Comparison of ENCODE assay signal across 1 cellular context in the genomic region with DNA sequence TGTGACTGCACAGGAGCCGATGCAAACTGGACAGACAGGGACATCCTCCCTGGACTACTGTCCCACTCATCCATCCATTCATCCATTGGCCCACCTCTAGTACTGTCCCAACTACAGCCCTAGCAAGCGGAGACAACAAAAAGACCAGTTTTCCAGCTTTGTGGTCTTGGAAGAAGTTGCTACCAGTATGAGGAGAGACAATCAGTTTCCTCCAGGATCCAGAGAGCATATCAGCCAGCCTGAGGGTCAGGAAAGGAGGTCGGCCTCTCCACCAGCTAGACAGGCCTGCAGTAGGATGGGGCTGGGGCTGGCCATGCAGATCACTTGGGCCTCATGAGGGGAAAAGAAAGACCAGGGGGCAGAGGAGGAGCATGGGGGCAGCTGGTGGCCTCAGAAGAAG.
TF ChIP-seq lines count a peak whose summit lies in the region.

No MANE protein-coding gene starts in this region.

TF ChIP-seq in H1, 55 proteins besides CTCF, POLR2A, EP300 and RAD21:
- TF ChIP-seq POU5F1 (IDR thresholded peaks at IDR 0.05; ENCODE audit: low read depth, low read length) (no peak), TEAD4 (IDR thresholded peaks at IDR 0.05; ENCODE audit: low read depth, low read length) (no peak), SRF (IDR thresholded peaks at IDR 0.05; ENCODE audit: low read depth, low read length) (no peak), CHD1 (IDR thresholded peaks at IDR 0.05; ENCODE audit: low read depth, low read length) (no peak), BRCA1 (IDR thresholded peaks at IDR 0.05; ENCODE audit: low read depth, low read length) (no peak), TBP (IDR thresholded peaks at IDR 0.05; ENCODE audit: low read depth, low read length) (no peak), RXRA (IDR thresholded peaks at IDR 0.05; ENCODE audit: insufficient read depth, low read depth, low read length) (no peak), ASH2L (IDR thresholded peaks at IDR 0.05; ENCODE audit: low read length) (no peak), NRF1 (IDR thresholded peaks at IDR 0.05; ENCODE audit: low read depth, low read length) (no peak), CTBP2 (IDR thresholded peaks at IDR 0.05; ENCODE audit: borderline replicate concordance, insufficient read depth, insufficient read length, low read length) (no peak), GABPA (IDR thresholded peaks at IDR 0.05; ENCODE audit: borderline replicate concordance, insufficient read depth, low read length) (no peak), CEBPB (IDR thresholded peaks at IDR 0.05; ENCODE audit: low read depth, low read length) (no peak)
- TF ChIP-seq, protein P1, sequence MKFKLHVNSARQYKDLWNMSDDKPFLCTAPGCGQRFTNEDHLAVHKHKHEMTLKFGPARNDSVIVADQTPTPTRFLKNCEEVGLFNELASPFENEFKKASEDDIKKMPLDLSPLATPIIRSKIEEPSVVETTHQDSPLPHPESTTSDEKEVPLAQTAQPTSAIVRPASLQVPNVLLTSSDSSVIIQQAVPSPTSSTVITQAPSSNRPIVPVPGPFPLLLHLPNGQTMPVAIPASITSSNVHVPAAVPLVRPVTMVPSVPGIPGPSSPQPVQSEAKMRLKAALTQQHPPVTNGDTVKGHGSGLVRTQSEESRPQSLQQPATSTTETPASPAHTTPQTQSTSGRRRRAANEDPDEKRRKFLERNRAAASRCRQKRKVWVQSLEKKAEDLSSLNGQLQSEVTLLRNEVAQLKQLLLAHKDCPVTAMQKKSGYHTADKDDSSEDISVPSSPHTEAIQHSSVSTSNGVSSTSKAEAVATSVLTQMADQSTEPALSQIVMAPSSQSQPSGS (IDR thresholded peaks at IDR 0.05; ENCODE audit: low read length), result no peak
- TF ChIP-seq, protein P2, sequence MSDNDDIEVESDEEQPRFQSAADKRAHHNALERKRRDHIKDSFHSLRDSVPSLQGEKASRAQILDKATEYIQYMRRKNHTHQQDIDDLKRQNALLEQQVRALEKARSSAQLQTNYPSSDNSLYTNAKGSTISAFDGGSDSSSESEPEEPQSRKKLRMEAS (IDR thresholded peaks at IDR 0.05), result no peak
- TF ChIP-seq, protein P3, sequence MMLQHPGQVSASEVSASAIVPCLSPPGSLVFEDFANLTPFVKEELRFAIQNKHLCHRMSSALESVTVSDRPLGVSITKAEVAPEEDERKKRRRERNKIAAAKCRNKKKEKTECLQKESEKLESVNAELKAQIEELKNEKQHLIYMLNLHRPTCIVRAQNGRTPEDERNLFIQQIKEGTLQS (IDR thresholded peaks at IDR 0.05; ENCODE audit: insufficient read depth, low read depth, low read length), result no peak
- TF ChIP-seq, protein P4, sequence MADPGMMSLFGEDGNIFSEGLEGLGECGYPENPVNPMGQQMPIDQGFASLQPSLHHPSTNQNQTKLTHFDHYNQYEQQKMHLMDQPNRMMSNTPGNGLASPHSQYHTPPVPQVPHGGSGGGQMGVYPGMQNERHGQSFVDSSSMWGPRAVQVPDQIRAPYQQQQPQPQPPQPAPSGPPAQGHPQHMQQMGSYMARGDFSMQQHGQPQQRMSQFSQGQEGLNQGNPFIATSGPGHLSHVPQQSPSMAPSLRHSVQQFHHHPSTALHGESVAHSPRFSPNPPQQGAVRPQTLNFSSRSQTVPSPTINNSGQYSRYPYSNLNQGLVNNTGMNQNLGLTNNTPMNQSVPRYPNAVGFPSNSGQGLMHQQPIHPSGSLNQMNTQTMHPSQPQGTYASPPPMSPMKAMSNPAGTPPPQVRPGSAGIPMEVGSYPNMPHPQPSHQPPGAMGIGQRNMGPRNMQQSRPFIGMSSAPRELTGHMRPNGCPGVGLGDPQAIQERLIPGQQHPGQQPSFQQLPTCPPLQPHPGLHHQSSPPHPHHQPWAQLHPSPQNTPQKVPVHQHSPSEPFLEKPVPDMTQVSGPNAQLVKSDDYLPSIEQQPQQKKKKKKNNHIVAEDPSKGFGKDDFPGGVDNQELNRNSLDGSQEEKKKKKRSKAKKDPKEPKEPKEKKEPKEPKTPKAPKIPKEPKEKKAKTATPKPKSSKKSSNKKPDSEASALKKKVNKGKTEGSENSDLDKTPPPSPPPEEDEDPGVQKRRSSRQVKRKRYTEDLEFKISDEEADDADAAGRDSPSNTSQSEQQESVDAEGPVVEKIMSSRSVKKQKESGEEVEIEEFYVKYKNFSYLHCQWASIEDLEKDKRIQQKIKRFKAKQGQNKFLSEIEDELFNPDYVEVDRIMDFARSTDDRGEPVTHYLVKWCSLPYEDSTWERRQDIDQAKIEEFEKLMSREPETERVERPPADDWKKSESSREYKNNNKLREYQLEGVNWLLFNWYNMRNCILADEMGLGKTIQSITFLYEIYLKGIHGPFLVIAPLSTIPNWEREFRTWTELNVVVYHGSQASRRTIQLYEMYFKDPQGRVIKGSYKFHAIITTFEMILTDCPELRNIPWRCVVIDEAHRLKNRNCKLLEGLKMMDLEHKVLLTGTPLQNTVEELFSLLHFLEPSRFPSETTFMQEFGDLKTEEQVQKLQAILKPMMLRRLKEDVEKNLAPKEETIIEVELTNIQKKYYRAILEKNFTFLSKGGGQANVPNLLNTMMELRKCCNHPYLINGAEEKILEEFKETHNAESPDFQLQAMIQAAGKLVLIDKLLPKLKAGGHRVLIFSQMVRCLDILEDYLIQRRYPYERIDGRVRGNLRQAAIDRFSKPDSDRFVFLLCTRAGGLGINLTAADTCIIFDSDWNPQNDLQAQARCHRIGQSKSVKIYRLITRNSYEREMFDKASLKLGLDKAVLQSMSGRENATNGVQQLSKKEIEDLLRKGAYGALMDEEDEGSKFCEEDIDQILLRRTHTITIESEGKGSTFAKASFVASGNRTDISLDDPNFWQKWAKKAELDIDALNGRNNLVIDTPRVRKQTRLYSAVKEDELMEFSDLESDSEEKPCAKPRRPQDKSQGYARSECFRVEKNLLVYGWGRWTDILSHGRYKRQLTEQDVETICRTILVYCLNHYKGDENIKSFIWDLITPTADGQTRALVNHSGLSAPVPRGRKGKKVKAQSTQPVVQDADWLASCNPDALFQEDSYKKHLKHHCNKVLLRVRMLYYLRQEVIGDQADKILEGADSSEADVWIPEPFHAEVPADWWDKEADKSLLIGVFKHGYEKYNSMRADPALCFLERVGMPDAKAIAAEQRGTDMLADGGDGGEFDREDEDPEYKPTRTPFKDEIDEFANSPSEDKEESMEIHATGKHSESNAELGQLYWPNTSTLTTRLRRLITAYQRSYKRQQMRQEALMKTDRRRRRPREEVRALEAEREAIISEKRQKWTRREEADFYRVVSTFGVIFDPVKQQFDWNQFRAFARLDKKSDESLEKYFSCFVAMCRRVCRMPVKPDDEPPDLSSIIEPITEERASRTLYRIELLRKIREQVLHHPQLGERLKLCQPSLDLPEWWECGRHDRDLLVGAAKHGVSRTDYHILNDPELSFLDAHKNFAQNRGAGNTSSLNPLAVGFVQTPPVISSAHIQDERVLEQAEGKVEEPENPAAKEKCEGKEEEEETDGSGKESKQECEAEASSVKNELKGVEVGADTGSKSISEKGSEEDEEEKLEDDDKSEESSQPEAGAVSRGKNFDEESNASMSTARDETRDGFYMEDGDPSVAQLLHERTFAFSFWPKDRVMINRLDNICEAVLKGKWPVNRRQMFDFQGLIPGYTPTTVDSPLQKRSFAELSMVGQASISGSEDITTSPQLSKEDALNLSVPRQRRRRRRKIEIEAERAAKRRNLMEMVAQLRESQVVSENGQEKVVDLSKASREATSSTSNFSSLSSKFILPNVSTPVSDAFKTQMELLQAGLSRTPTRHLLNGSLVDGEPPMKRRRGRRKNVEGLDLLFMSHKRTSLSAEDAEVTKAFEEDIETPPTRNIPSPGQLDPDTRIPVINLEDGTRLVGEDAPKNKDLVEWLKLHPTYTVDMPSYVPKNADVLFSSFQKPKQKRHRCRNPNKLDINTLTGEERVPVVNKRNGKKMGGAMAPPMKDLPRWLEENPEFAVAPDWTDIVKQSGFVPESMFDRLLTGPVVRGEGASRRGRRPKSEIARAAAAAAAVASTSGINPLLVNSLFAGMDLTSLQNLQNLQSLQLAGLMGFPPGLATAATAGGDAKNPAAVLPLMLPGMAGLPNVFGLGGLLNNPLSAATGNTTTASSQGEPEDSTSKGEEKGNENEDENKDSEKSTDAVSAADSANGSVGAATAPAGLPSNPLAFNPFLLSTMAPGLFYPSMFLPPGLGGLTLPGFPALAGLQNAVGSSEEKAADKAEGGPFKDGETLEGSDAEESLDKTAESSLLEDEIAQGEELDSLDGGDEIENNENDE (IDR thresholded peaks at IDR 0.05; ENCODE audit: insufficient replicate concordance, low read length), result no peak
